28 cellular contexts compared by ENCODE assay signal in genomic region chr16:84638195-84638806, GRCh38.
"Had no signal": no experiment of that assay in that cellular context is flagged by ENCODE, and none has a peak within 500 bp of the region (broad histone marks: within the 10 kb centered on the region; RNA-seq: fewer than 3 reads in every experiment).

No MANE protein-coding gene starts in this region.

- H3K4me1 ChIP-seq: colonic mucosa had no signal

- H3K27me3 Mint-ChIP-seq: activated CD4-positive, alpha-beta T cell treated with anti-CD3 and anti-CD28 coated beads for 36 hours; brain; naive thymus-derived CD8-positive, alpha-beta T cell; T-cell had no signal

- H3K4me3 Mint-ChIP-seq: activated CD4-positive, alpha-beta T cell treated with anti-CD3 and anti-CD28 coated beads for 36 hours; activated T-cell treated with anti-CD3 and anti-CD28 coated beads, Interleukin-2, amount 50 U/mL, for 24 hours; brain; effector memory CD8-positive, alpha-beta T cell; naive thymus-derived CD8-positive, alpha-beta T cell; T-cell had no signal

- H3K9me3 ChIP-seq: ascending aorta, colonic mucosa, gastrocnemius medialis, right atrium auricular region, testis had no signal

- H3K27me3 ChIP-seq: ascending aorta, cardiac muscle cell, colonic mucosa, dorsolateral prefrontal cortex, right atrium auricular region, testis had no signal

- FAIRE-seq: islet of Langerhans, urothelium cell line had no signal

- H3K36me3 Mint-ChIP-seq: brain; naive thymus-derived CD8-positive, alpha-beta T cell; T-cell had no signal

- H3K36me3 ChIP-seq: ascending aorta, cardiac muscle cell, colonic mucosa, gastrocnemius medialis, right atrium auricular region had no signal

- H3K27ac Mint-ChIP-seq: activated CD4-positive, alpha-beta T cell treated with anti-CD3 and anti-CD28 coated beads for 36 hours; activated naive CD4-positive, alpha-beta T cell treated with anti-CD3 and anti-CD28 coated beads, Interleukin-2, amount 50 U/mL, for 72 hours; activated T-cell treated with anti-CD3 and anti-CD28 coated beads, Interleukin-2, amount 50 U/mL, for 24 hours; activated T-helper 2 cell treated with anti-CD3 and anti-CD28 coated beads, Interferon-gamma antibody, Interleukin-2, Interleukin-4, amounts not matched to agents 10 μg/mL and 5 μg/mL and 100 μg/mL, durations not matched to agents 14 hours and 24 hours and 36 hours had no signal

- ATAC-seq: activated CD4-positive, alpha-beta T cell treated with anti-CD3 and anti-CD28 coated beads for 36 hours; activated naive CD4-positive, alpha-beta T cell treated with anti-CD3 and anti-CD28 coated beads, Interleukin-2, amount 50 U/mL, for 72 hours; effector memory CD8-positive, alpha-beta T cell; gastrocnemius medialis; left ventricle myocardium superior; naive thymus-derived CD8-positive, alpha-beta T cell; stimulated activated naive CD8-positive, alpha-beta T cell treated with anti-CD3 and anti-CD28 coated beads, Interleukin-15, Interleukin-2, amounts not matched to agents 100 U/mL and 50 U/mL, for 24 hours; T-cell had no signal

- DNase-seq: activated CD4-positive, alpha-beta T cell treated with anti-CD3 and anti-CD28 coated beads for 36 hours; activated CD4-positive, alpha-beta T cell treated with anti-CD3 and anti-CD28 coated beads, Interleukin-2, amount 50 U/mL, for 48 hours; activated CD4-positive, CD25-positive, alpha-beta regulatory T cell; activated CD8-positive, alpha-beta memory T cell treated with anti-CD3 and anti-CD28 coated beads, Interleukin-2, amount 50 U/mL, for 48 hours; activated T-cell treated with anti-CD3 and anti-CD28 coated beads, Interleukin-2, amount 50 U/mL, for 24 hours; cerebellar nuclear complex; colonic mucosa; dorsolateral prefrontal cortex; effector memory CD8-positive, alpha-beta T cell; erythroblast; gastrocnemius medialis; glutamatergic neuron; left ventricle myocardium superior; mammary epithelial cell; midbrain; naive thymus-derived CD8-positive, alpha-beta T cell; stimulated activated naive CD8-positive, alpha-beta T cell treated with anti-CD3 and anti-CD28 coated beads, Interleukin-15, Interleukin-2, amounts not matched to agents 100 U/mL and 50 U/mL, for 24 hours; T-cell; testis; trophoblast cell had no signal

- H3K9me3 Mint-ChIP-seq: activated T-helper 2 cell treated with anti-CD3 and anti-CD28 coated beads, Interferon-gamma antibody, Interleukin-2, Interleukin-4, amounts not matched to agents 10 μg/mL and 5 μg/mL and 100 μg/mL, durations not matched to agents 14 hours and 24 hours and 36 hours; effector memory CD8-positive, alpha-beta T cell; naive thymus-derived CD8-positive, alpha-beta T cell; T-cell had no signal

- H3K4me3 ChIP-seq: ascending aorta, cardiac muscle cell, colonic mucosa, dorsolateral prefrontal cortex, gastrocnemius medialis, right atrium auricular region, testis had no signal

- H3K27ac ChIP-seq: ascending aorta, cardiac muscle cell, colonic mucosa, dorsolateral prefrontal cortex, gastrocnemius medialis, right atrium auricular region, testis had no signal
